Comparison of ENCODE assay signal across 10 cellular contexts in genomic region chr1:97820470-97821188, GRCh38.
DNase-seq lines count a peak whose midpoint lies in the region; ATAC-seq and TF ChIP-seq lines count a peak whose summit lies in the region.
"Had no signal": no experiment of that assay in that cellular context is flagged by ENCODE, and none has a peak within 500 bp of the region (broad histone marks: within the 10 kb centered on the region; RNA-seq: fewer than 3 reads in every experiment).

No MANE protein-coding gene starts in this region.

- H3K36me3 ChIP-seq in DOHH2 (ENCODE audit: control insufficient read depth, low read length) (no peaks in the 10 kb centered on the region), breast epithelium (no peaks in the 10 kb centered on the region)
- H3K36me3 ChIP-seq: SJCRH30 had no signal

- peak; percentile 62 for ATAC-seq in GM21526 (IDR thresholded peaks at IDR 0.05; ENCODE audit: low FRiP score, unreplicated experiment)

- H3K27ac ChIP-seq in DOHH2 (ENCODE audit: low read depth, low read length) (no peak overlapping the region), breast epithelium (no peak overlapping the region)
- H3K27ac ChIP-seq: neutrophil, SJCRH30 had no signal

- DNase-seq in NAMALWA (ENCODE audit: low spot score): peak; percentile 73
- DNase-seq in breast epithelium (ENCODE audit: low spot score in 2 of 2): no peak
- peak; percentile 33 for DNase-seq in myocyte (ENCODE audit: low read depth)
- no peak for DNase-seq in occipital lobe (lab: John Stamatoyannopoulos, UW)
- no peak for DNase-seq in DMS79 (lab: John Stamatoyannopoulos, UW)
- DNase-seq in NK-92 treated with Interleukin-12 subunit alpha and Interleukin-12 subunit beta, amount 100 ng/mL, for 24 hours (lab: John Stamatoyannopoulos, UW): no peak

- H3K4me1 ChIP-seq in DOHH2 (ENCODE audit: control insufficient read depth, low read length): no peaks in the 10 kb centered on the region
- no peaks in the 10 kb centered on the region for H3K4me1 ChIP-seq in breast epithelium
- H3K4me1 ChIP-seq: SJCRH30 had no signal

- H3K27me3 ChIP-seq in DOHH2 (ENCODE audit: control insufficient read depth, low read length) (no peaks in the 10 kb centered on the region), breast epithelium (no peaks in the 10 kb centered on the region)
- H3K27me3 ChIP-seq: neutrophil, SJCRH30 had no signal

- TF ChIP-seq CTCF in DOHH2 (IDR thresholded peaks at IDR 0.05; ENCODE audit: low read depth, low read length, poor library complexity, severe bottlenecking): peak; percentile 47
- TF ChIP-seq CTCF in breast epithelium (IDR thresholded peaks at IDR 0.05): peak in 2 of 3 donors; percentile 12 to 24

- no peaks in the 10 kb centered on the region for H3K79me2 ChIP-seq in DOHH2 (ENCODE audit: control insufficient read depth, low read length)

- H3F3A ChIP-seq in DOHH2 (ENCODE audit: control insufficient read depth, insufficient read depth): no peaks in the 10 kb centered on the region

- TF ChIP-seq POLR2A in breast epithelium (IDR thresholded peaks at IDR 0.05): no peak

- H3K9me2 ChIP-seq in DOHH2 (replicated peaks; ENCODE audit: control insufficient read depth, low read length): no peaks in the 10 kb centered on the region

- H4K20me1 ChIP-seq in DOHH2 (ENCODE audit: control insufficient read depth, insufficient read depth, low read depth, low read length): no peaks in the 10 kb centered on the region

- intact Hi-C loops in breast epithelium (cut with DNase I; ENCODE audit: low total_unique reads): no loop called here

- H3K9me3 ChIP-seq in DOHH2 (ENCODE audit: control insufficient read depth, insufficient read depth, low read length) (no peaks in the 10 kb centered on the region), breast epithelium (no peaks in the 10 kb centered on the region)
- H3K9me3 ChIP-seq: neutrophil, SJCRH30 had no signal

- no peak overlapping the region for H3K4me2 ChIP-seq in DOHH2 (ENCODE audit: low read length)

- H3K4me3 ChIP-seq in DOHH2 (ENCODE audit: low read length): no peak overlapping the region
- no peak overlapping the region for H3K4me3 ChIP-seq in breast epithelium
- H3K4me3 ChIP-seq: SJCRH30 had no signal

Comparison
In these comparisons a context has a peak if more than half of its experiments do, and no peak if none do; other contexts are left out.
1. DNase-seq: peak in NAMALWA (single experiment) and myocyte (single experiment); none in breast epithelium (0 of 2), occipital lobe (single experiment), DMS79 (single experiment) and NK-92 treated with Interleukin-12 subunit alpha and Interleukin-12 subunit beta, amount 100 ng/mL, for 24 hours (single experiment).